9 cellular contexts compared by ENCODE assay signal in genomic region chr9:119026120-119026519, GRCh38.
DNase-seq lines count a peak whose midpoint lies in the region; ATAC-seq, FAIRE-seq and TF ChIP-seq lines count a peak whose summit lies in the region.
"Had no signal": no experiment of that assay in that cellular context is flagged by ENCODE, and none has a peak within 500 bp of the region (broad histone marks: within the 10 kb centered on the region; RNA-seq: fewer than 3 reads in every experiment).

No MANE protein-coding gene starts in this region.

- ATAC-seq in left lung, result peak; percentile 63
- ATAC-seq in HG03196 (IDR thresholded peaks at IDR 0.05; ENCODE audit: unreplicated experiment), result no peak

- FAIRE-seq in HTR-8/SVneo (lab: Jason Lieb, UNC), result no peak

- H3K4me3 Mint-ChIP-seq in MCF 10A (ENCODE audit: unreplicated experiment), result no peak overlapping the region

- no peak for TF ChIP-seq POLR2A in testis (IDR thresholded peaks at IDR 0.05)

- TF ChIP-seq CTCF in MCF 10A (IDR thresholded peaks at IDR 0.05; ENCODE audit: unreplicated experiment), result no peak
- TF ChIP-seq CTCF in left lung (IDR thresholded peaks at IDR 0.05), result no peak
- no peak for TF ChIP-seq CTCF in testis (IDR thresholded peaks at IDR 0.05)

- intact Hi-C loops in MCF 10A (cut with micrococcal nuclease) (no loop called here), left lung (cut with DNase I) (no loop called here), testis (cut with DNase I; ENCODE audit: low total_unique reads) (no loop called here)

- no peaks in the 10 kb centered on the region for H3K36me3 ChIP-seq in left lung
- H3K36me3 ChIP-seq in testis (ENCODE audit: low read depth, missing control alignments), result no peaks in the 10 kb centered on the region

- no peaks in the 10 kb centered on the region for H3K4me1 ChIP-seq in left lung
- H3K4me1 ChIP-seq in testis, result peaks cover 10% of the 10 kb centered on the region

- DNase-seq in NCI-H2029 treated with DMSO at 0.1 percent for 48 hours (lab: John Stamatoyannopoulos, UW), result peak; percentile 74
- DNase-seq in MCF 10A (ENCODE audit: unreplicated experiment), result peak; percentile 6
- DNase-seq in left lung, result peak in 1 of 2 donors; percentile 38
- DNase-seq in testis, result peak; percentile 41
- no peak for DNase-seq in effector CD4-positive, alpha-beta T cell
- no peak for DNase-seq in SK-N-DZ (ENCODE audit: low spot score)
- no peak for DNase-seq in HTR-8/SVneo (ENCODE audit: insufficient read length, low spot score)
- DNase-seq: trophoblast cell had no signal

- H3K27ac ChIP-seq in left lung (peak overlapping the region; percentile 38 to 55), testis (peak overlapping the region in 1 of 2 donors; percentile 67)

- CTCF ChIA-PET in MCF 10A (lab: Yijun Ruan, JAX), result no interaction called here

- WGBS in testis, 2 donors, result 50 to 58% methylated on average over 4 of the region's 4 CpGs

- no peaks in the 10 kb centered on the region for H3K27me3 Mint-ChIP-seq in MCF 10A (ENCODE audit: insufficient read depth, unreplicated experiment)

- H3K36me3 Mint-ChIP-seq in MCF 10A (ENCODE audit: insufficient read depth, unreplicated experiment), result peaks cover 5% of the 10 kb centered on the region

- H3K27ac Mint-ChIP-seq in MCF 10A (ENCODE audit: low read depth, unreplicated experiment), result no peak overlapping the region

- H3K4me3 ChIP-seq in left lung, result no peak overlapping the region
- H3K4me3 ChIP-seq in testis, result no peak overlapping the region

- BruUV-seq in MCF 10A (replicated peaks; lab: Mats Ljungman, UMichigan), result no TSS peak

- POLR2A ChIA-PET in MCF 10A (lab: Yijun Ruan, JAX), result no interaction called here

- no peaks in the 10 kb centered on the region for H3K4me1 Mint-ChIP-seq in MCF 10A (ENCODE audit: insufficient read depth, unreplicated experiment)

- no peaks in the 10 kb centered on the region for H3K27me3 ChIP-seq in left lung
- no peaks in the 10 kb centered on the region for H3K27me3 ChIP-seq in testis

- H3K9me3 ChIP-seq in left lung (no peaks in the 10 kb centered on the region), testis (no peaks in the 10 kb centered on the region)

- peaks cover 32% of the 10 kb centered on the region for H3K9me3 Mint-ChIP-seq in MCF 10A (ENCODE audit: unreplicated experiment)

Comparison
In these comparisons a context has a peak if more than half of its experiments do, and no peak if none do; other contexts are left out.
1. DNase-seq: peak in NCI-H2029 treated with DMSO at 0.1 percent for 48 hours (single experiment), MCF 10A (single experiment) and testis (single experiment); none in effector CD4-positive, alpha-beta T cell (single experiment), SK-N-DZ (single experiment) and HTR-8/SVneo (single experiment).